ENCODE assay signal across 5 cellular contexts in genomic region chr21:32581732-32582131, GRCh38. TPM values are rescaled to one million over a fixed set of nuclear protein-coding genes. Genes with fewer than 3 reads are reported as not detected.
"Had no signal": no experiment of that assay in that cellular context is flagged by ENCODE, and none has a peak within 500 bp of the region (broad histone marks: within the 10 kb centered on the region; RNA-seq: fewer than 3 reads in every experiment).

No MANE protein-coding gene starts in this region.

- H3K4me3 Mint-ChIP-seq: GM23338, H9 had no signal

- H3K4me3 ChIP-seq: GM23338 had no signal

- ATAC-seq: GM23338 had no signal

- H3K27ac Mint-ChIP-seq: GM23338 had no signal

- H3K4me1 Mint-ChIP-seq: GM23338 had no signal

- H3K9me3 Mint-ChIP-seq: GM23338, H9 had no signal

- DNase-seq: H9, HCEC 1CT, IMR-90 had no signal

RNA-seq across cellular contexts. Expression of gene TCP10L, which starts 3.6 kb away (rescaled TPM):
- total RNA-seq: HT-29, IMR-90 had no signal
